1 cellular context compared by ENCODE assay signal in genomic region chr15:55744026-55744655, GRCh38.
A peak's percentile ranks its signal among the peaks of the same experiment; 100 is the strongest.
TF ChIP-seq lines count a peak whose summit lies in the region.

No MANE protein-coding gene starts in this region.

TF ChIP-seq in HepG2, 621 proteins besides CTCF, POLR2A, EP300 and RAD21:
- TF ChIP-seq PRDM10 (CRISPR knock-in tag; IDR thresholded peaks at IDR 0.05; ENCODE audit: low read depth), result no peak
- TF ChIP-seq HOXD1 (CRISPR knock-in tag; IDR thresholded peaks at IDR 0.05), result no peak
- no peak for TF ChIP-seq SETDB1 (CRISPR knock-in tag; IDR thresholded peaks at IDR 0.05; ENCODE audit: borderline replicate concordance)
- 0 out of 2 replicates have a peak, but pooled peaks have one; percentile 12 for TF ChIP-seq ZMYM3 (CRISPR knock-in tag; IDR thresholded peaks at IDR 0.05)
- TF ChIP-seq ZKSCAN8 (CRISPR knock-in tag; IDR thresholded peaks at IDR 0.05; ENCODE audit: borderline replicate concordance), result no peak
- TF ChIP-seq ZNF770 (CRISPR knock-in tag; IDR thresholded peaks at IDR 0.05), result peak; percentile 81
- TF ChIP-seq ZNF597 (CRISPR knock-in tag; IDR thresholded peaks at IDR 0.05), result no peak
- TF ChIP-seq ZNF788 (CRISPR knock-in tag; IDR thresholded peaks at IDR 0.05; ENCODE audit: borderline replicate concordance), result no peak
- TF ChIP-seq, protein P1, sequence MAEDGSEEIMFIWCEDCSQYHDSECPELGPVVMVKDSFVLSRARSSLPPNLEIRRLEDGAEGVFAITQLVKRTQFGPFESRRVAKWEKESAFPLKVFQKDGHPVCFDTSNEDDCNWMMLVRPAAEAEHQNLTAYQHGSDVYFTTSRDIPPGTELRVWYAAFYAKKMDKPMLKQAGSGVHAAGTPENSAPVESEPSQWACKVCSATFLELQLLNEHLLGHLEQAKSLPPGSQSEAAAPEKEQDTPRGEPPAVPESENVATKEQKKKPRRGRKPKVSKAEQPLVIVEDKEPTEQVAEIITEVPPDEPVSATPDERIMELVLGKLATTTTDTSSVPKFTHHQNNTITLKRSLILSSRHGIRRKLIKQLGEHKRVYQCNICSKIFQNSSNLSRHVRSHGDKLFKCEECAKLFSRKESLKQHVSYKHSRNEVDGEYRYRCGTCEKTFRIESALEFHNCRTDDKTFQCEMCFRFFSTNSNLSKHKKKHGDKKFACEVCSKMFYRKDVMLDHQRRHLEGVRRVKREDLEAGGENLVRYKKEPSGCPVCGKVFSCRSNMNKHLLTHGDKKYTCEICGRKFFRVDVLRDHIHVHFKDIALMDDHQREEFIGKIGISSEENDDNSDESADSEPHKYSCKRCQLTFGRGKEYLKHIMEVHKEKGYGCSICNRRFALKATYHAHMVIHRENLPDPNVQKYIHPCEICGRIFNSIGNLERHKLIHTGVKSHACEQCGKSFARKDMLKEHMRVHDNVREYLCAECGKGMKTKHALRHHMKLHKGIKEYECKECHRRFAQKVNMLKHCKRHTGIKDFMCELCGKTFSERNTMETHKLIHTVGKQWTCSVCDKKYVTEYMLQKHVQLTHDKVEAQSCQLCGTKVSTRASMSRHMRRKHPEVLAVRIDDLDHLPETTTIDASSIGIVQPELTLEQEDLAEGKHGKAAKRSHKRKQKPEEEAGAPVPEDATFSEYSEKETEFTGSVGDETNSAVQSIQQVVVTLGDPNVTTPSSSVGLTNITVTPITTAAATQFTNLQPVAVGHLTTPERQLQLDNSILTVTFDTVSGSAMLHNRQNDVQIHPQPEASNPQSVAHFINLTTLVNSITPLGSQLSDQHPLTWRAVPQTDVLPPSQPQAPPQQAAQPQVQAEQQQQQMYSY (CRISPR knock-in tag; IDR thresholded peaks at IDR 0.05), result no peak
- no peak for TF ChIP-seq MTF1 (CRISPR knock-in tag; IDR thresholded peaks at IDR 0.05)
- TF ChIP-seq ZNF850 (CRISPR knock-in tag; conservative IDR thresholded peaks at IDR 0.05), result no peak
- TF ChIP-seq ZSCAN30 (CRISPR knock-in tag; IDR thresholded peaks at IDR 0.05), result no peak
- TF ChIP-seq ZNF749 (CRISPR knock-in tag; IDR thresholded peaks at IDR 0.05; ENCODE audit: borderline replicate concordance), result no peak
- no peak for TF ChIP-seq ARNT2 (CRISPR knock-in tag; IDR thresholded peaks at IDR 0.05; ENCODE audit: low read depth)
- TF ChIP-seq, protein P2, sequence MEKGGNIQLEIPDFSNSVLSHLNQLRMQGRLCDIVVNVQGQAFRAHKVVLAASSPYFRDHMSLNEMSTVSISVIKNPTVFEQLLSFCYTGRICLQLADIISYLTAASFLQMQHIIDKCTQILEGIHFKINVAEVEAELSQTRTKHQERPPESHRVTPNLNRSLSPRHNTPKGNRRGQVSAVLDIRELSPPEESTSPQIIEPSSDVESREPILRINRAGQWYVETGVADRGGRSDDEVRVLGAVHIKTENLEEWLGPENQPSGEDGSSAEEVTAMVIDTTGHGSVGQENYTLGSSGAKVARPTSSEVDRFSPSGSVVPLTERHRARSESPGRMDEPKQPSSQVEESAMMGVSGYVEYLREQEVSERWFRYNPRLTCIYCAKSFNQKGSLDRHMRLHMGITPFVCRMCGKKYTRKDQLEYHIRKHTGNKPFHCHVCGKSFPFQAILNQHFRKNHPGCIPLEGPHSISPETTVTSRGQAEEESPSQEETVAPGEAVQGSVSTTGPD (CRISPR knock-in tag; IDR thresholded peaks at IDR 0.05), result no peak
- no peak for TF ChIP-seq ZNF205 (CRISPR knock-in tag; IDR thresholded peaks at IDR 0.05)
- TF ChIP-seq HNRNPUL1 (IDR thresholded peaks at IDR 0.05; ENCODE audit: low read depth, low read length), result no peak
